Comparison of ENCODE assay signal across 10 cellular contexts in the genomic region with DNA sequence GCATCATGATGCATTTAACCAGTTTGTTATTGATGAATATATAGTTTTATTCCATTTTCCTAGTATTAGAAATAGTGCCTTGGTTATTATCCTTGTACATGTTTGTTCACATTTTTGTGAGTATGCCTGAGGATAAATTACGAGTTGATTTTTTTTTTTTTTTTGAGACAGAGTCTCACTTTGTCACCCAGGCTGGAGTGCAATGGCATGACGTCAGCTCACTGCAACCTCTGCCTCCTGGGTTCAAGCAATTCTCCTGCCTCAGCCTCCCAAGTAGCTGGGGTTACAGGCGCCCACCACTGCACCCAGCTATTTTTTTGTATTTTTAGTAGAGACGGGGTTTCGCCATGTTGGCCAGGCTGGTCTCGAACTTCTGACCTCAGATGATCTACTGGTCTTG. TPM values are rescaled to one million over a fixed set of nuclear protein-coding genes. Genes with fewer than 3 reads are reported as not detected.
DNase-seq lines count a peak whose midpoint lies in the region; ATAC-seq, FAIRE-seq and TF ChIP-seq lines count a peak whose summit lies in the region.
"Not testable (repeated sequence)": the region's sequence is repeated elsewhere in the genome, so short reads cannot be mapped to it uniquely, and the experiment has no call there.
"Had no signal": no experiment of that assay in that cellular context is flagged by ENCODE, and none has a peak within 500 bp of the region (broad histone marks: within the 10 kb centered on the region; RNA-seq: fewer than 3 reads in every experiment).

No MANE protein-coding gene starts in this region.

- H3K4me3 Mint-ChIP-seq in CD4-positive, CD25-positive, alpha-beta regulatory T cell = peak overlapping the region in 1 of 4 donors; percentile 55
- not testable (repeated sequence) for H3K4me3 Mint-ChIP-seq in activated CD4-positive, alpha-beta T cell treated with anti-CD3 and anti-CD28 coated beads, Interleukin-2, amount 10 ng/mL, durations not matched to agents 24 days and 14 days

- not testable (repeated sequence) for H3K9me3 Mint-ChIP-seq in CD4-positive, CD25-positive, alpha-beta regulatory T cell; activated CD4-positive, alpha-beta T cell treated with anti-CD3 and anti-CD28 coated beads, Interleukin-2, amount 10 ng/mL, durations not matched to agents 24 days and 14 days

- H3K79me2 ChIP-seq in keratinocyte (ENCODE audit: control insufficient read depth, insufficient read depth, low read length) = peaks cover 71% of the 10 kb centered on the region
- not testable (repeated sequence) for H3K79me2 ChIP-seq in HepG2 (ENCODE audit: insufficient read depth, low read length)

- CTCF ChIA-PET in Panc1 (lab: Charles Lee) = interaction anchor here (0.6 kb wide), 1 partner anchor 114 kb away, joined by 7 read pairs; no protein-coding TSS in a partner anchor
- CTCF ChIA-PET in HepG2 (lab: Yijun Ruan, JAX; ENCODE audit: low intra/inter-chr PET ratio, low total read pairs) = not testable (repeated sequence)

- not testable (repeated sequence) for TF ChIP-seq CTCF in Panc1 (IDR thresholded peaks at IDR 0.05); dorsolateral prefrontal cortex (IDR thresholded peaks at IDR 0.05 in 54 of 56, conservative IDR thresholded peaks at IDR 0.05 in 2 of 56; ENCODE audit: low read depth in 1 of 56, partially characterized antibody in 56 of 56); keratinocyte (optimal IDR thresholded peaks at IDR 0.05 in 1 of 3, IDR thresholded peaks at IDR 0.05 in 1 of 3, conservative IDR thresholded peaks at IDR 0.05 in 1 of 3; ENCODE audit: extremely low read depth in 1 of 3, insufficient read depth in 2 of 3, low read length in 3 of 3); HepG2 (CRISPR knock-in tag; IDR thresholded peaks at IDR 0.05)

- peaks cover 13% of the 10 kb centered on the region for H3K27me3 Mint-ChIP-seq in CD4-positive, CD25-positive, alpha-beta regulatory T cell
- peaks cover 29% of the 10 kb centered on the region for H3K27me3 Mint-ChIP-seq in activated CD4-positive, alpha-beta T cell treated with anti-CD3 and anti-CD28 coated beads, Interleukin-2, amount 10 ng/mL, durations not matched to agents 24 days and 14 days

- intact Hi-C loops in Panc1 (cut with micrococcal nuclease; ENCODE audit: unreplicated experiment); activated CD4-positive, alpha-beta T cell treated with anti-CD3 and anti-CD28 coated beads, Interleukin-2, amount 10 ng/mL, durations not matched to agents 24 days and 14 days (cut with micrococcal nuclease); HepG2 (cut with micrococcal nuclease; ENCODE audit: unreplicated experiment): not testable (repeated sequence)
- intact Hi-C loops in dorsolateral prefrontal cortex (cut with DNase I) = loop anchor here (10.0 kb wide), 5 partner anchors 56 to 474 kb away; a partner anchor contains a TSS

- WGBS in HepG2 (ENCODE audit: low lambda C conversion rate) = 55% methylated on average over 6 of the region's 6 CpGs

- not testable (repeated sequence) for H4K20me1 ChIP-seq in keratinocyte (ENCODE audit: control insufficient read depth, extremely low read depth, insufficient read depth, low read length); HepG2 (ENCODE audit: insufficient read depth, low read length)

- not testable (repeated sequence) for FAIRE-seq in keratinocyte (lab: Jason Lieb, UNC); HepG2 (lab: Jason Lieb, UNC)

- H3K27ac Mint-ChIP-seq in CD4-positive, CD25-positive, alpha-beta regulatory T cell; activated CD4-positive, alpha-beta T cell treated with anti-CD3 and anti-CD28 coated beads, Interleukin-2, amount 10 ng/mL, durations not matched to agents 24 days and 14 days: not testable (repeated sequence)

- H3K9me1 ChIP-seq in keratinocyte (ENCODE audit: control insufficient read depth, extremely low read depth, insufficient read depth, low read length) = not testable (repeated sequence)

- ATAC-seq in CD4-positive, CD25-positive, alpha-beta regulatory T cell (ENCODE audit: low read depth in 2 of 2); Panc1; HepG2: not testable (repeated sequence)

- peaks cover 26% of the 10 kb centered on the region for H3K4me1 ChIP-seq in CD4-positive, CD25-positive, alpha-beta regulatory T cell (ENCODE audit: control insufficient read depth, insufficient read depth, low read length, poor library complexity, severe bottlenecking)
- H3K4me1 ChIP-seq in Panc1 (ENCODE audit: control insufficient read depth, insufficient read depth, low read length) (peaks cover 88% of the 10 kb centered on the region), keratinocyte (ENCODE audit: control insufficient read depth, extremely low read depth, insufficient read depth, low read length) (peaks cover 59% of the 10 kb centered on the region)
- H3K4me1 ChIP-seq in HepG2 (ENCODE audit: insufficient read depth, low read length) = not testable (repeated sequence)

- H3K4me1 Mint-ChIP-seq in CD4-positive, CD25-positive, alpha-beta regulatory T cell = peaks cover 9 to 60% (median 32%) of the 10 kb centered on the region in 4 donors
- H3K4me1 Mint-ChIP-seq in activated CD4-positive, alpha-beta T cell treated with anti-CD3 and anti-CD28 coated beads, Interleukin-2, amount 10 ng/mL, durations not matched to agents 24 days and 14 days = not testable (repeated sequence)

- not testable (repeated sequence) for H3K9me3 ChIP-seq in CD4-positive, CD25-positive, alpha-beta regulatory T cell (ENCODE audit: control insufficient read depth in 2 of 2, low read length in 2 of 2); Panc1 (ENCODE audit: control insufficient read depth, insufficient read depth, low read depth, low read length); keratinocyte (ENCODE audit: control insufficient read depth, low read depth, low read length); HepG2 (ENCODE audit: low read length)

- not testable (repeated sequence) for DNase-seq in CD4-positive, CD25-positive, alpha-beta regulatory T cell; Panc1 (ENCODE audit: low read depth, low spot score); dorsolateral prefrontal cortex; epithelial cell of prostate (ENCODE audit: low read depth, low spot score); keratinocyte (ENCODE audit: low read depth, low spot score); HepG2 (ENCODE audit: low spot score); substantia nigra (lab: John Stamatoyannopoulos, UW)
- DNase-seq in activated CD4-positive, alpha-beta T cell treated with anti-CD3 and anti-CD28 coated beads, Interleukin-2, amount 10 ng/mL, durations not matched to agents 24 days and 14 days = peak; percentile 26

- BruUV-seq in Panc1 (replicated peaks; lab: Mats Ljungman, UMichigan); HepG2 (replicated peaks; lab: Mats Ljungman, UMichigan): not testable (repeated sequence)

- dilution Hi-C loops in keratinocyte (cut with MboI; ENCODE audit: extremely low pct_ligation_motif_present, low sequenced_read_pairs) = not testable (repeated sequence)

- H3K27ac ChIP-seq in CD4-positive, CD25-positive, alpha-beta regulatory T cell (ENCODE audit: insufficient read depth, low read length, poor library complexity, severe bottlenecking); HepG2 (ENCODE audit: extremely low read length, insufficient read depth, low read length): not testable (repeated sequence)
- H3K27ac ChIP-seq in Panc1 (ENCODE audit: low read length) = peak overlapping the region; percentile 100
- H3K27ac ChIP-seq in dorsolateral prefrontal cortex = peak overlapping the region; percentile 66 to 99 (median 96)
- peak overlapping the region; percentile 99 for H3K27ac ChIP-seq in epithelial cell of prostate
- peak overlapping the region; percentile 81 for H3K27ac ChIP-seq in keratinocyte (ENCODE audit: control insufficient read depth, insufficient read depth, low read length)
- peak overlapping the region; percentile 78 for H3K27ac ChIP-seq in substantia nigra (ENCODE audit: low read depth, low read length, poor library complexity, severe bottlenecking)

- POLR2A ChIA-PET in Panc1 (lab: Charles Lee); HepG2 (lab: Yijun Ruan, JAX): not testable (repeated sequence)

- H3K4me3 ChIP-seq in CD4-positive, CD25-positive, alpha-beta regulatory T cell (ENCODE audit: low read depth, low read length) = peak overlapping the region; percentile 86
- H3K4me3 ChIP-seq in Panc1 (ENCODE audit: low read depth in 2 of 2, low read length in 2 of 2); keratinocyte (ENCODE audit: control insufficient read depth in 2 of 3, extremely low read depth in 1 of 3, insufficient read depth in 2 of 3, low read depth in 1 of 3, low read length in 3 of 3); HepG2 (replicated peaks in 1 of 3; ENCODE audit: insufficient read depth in 1 of 3, low read depth in 2 of 3, low read length in 3 of 3): not testable (repeated sequence)
- H3K4me3 ChIP-seq in dorsolateral prefrontal cortex = peak overlapping the region in 55 of 59 donors; percentile 0 to 86 (median 76)

- in situ Hi-C loops in Panc1 (cut with HindIII; ENCODE audit: low pct_unique_long_range_greater_than_20kb, low sequenced_read_pairs) = loop anchor here (25.0 kb wide), 1 partner anchor 117 kb away; a partner anchor contains a TSS
- in situ Hi-C loops in HepG2 (cut with HindIII; ENCODE audit: extremely low pct_ligation_motif_present, low pct_unique_long_range_greater_than_20kb) = not testable (repeated sequence)

- TF ChIP-seq EP300 in HepG2 (IDR thresholded peaks at IDR 0.05; ENCODE audit: low read depth in 2 of 2, low read length in 2 of 2); HepG2 (CRISPR knock-in tag; IDR thresholded peaks at IDR 0.05; ENCODE audit: borderline replicate concordance): not testable (repeated sequence)

- not testable (repeated sequence) for H3K27me3 ChIP-seq in CD4-positive, CD25-positive, alpha-beta regulatory T cell (ENCODE audit: control insufficient read depth, insufficient read depth, low read length); Panc1 (ENCODE audit: control insufficient read depth, insufficient read depth, low read length); dorsolateral prefrontal cortex; keratinocyte (ENCODE audit: control insufficient read depth, extremely low read depth, insufficient read depth, low read length)
- H3K27me3 ChIP-seq in HepG2 (ENCODE audit: control insufficient read depth in 1 of 2, insufficient read depth in 2 of 2, low read length in 2 of 2) = peaks cover 4 to 40% of the 10 kb centered on the region in 2 experiments; a peak in 4 of 5 replicates

- not testable (repeated sequence) for TF ChIP-seq RAD21 in HepG2 (CRISPR knock-in tag; IDR thresholded peaks at IDR 0.05)

- not testable (repeated sequence) for H3K9ac ChIP-seq in keratinocyte (ENCODE audit: control insufficient read depth, extremely low read depth, insufficient read depth, low read length); HepG2 (ENCODE audit: insufficient read depth, low read depth, low read length)

- not testable (repeated sequence) for H3K36me3 ChIP-seq in CD4-positive, CD25-positive, alpha-beta regulatory T cell (ENCODE audit: control insufficient read depth, insufficient read depth, low read length); Panc1 (ENCODE audit: control insufficient read depth, insufficient read depth, low read length); keratinocyte (ENCODE audit: control insufficient read depth in 2 of 2, extremely low read depth in 1 of 2, insufficient read depth in 2 of 2, low read length in 2 of 2); HepG2 (replicated peaks in 1 of 2; ENCODE audit: control insufficient read depth in 1 of 2, insufficient read depth in 2 of 2, low read length in 2 of 2)

- not testable (repeated sequence) for TF ChIP-seq POLR2A in HepG2 (IDR thresholded peaks at IDR 0.05; ENCODE audit: insufficient read depth in 1 of 2, low read depth in 2 of 2, low read length in 2 of 2)

- not testable (repeated sequence) for H3K36me3 Mint-ChIP-seq in CD4-positive, CD25-positive, alpha-beta regulatory T cell; activated CD4-positive, alpha-beta T cell treated with anti-CD3 and anti-CD28 coated beads, Interleukin-2, amount 10 ng/mL, durations not matched to agents 24 days and 14 days (ENCODE audit: low read depth)

- H3K4me2 ChIP-seq in keratinocyte (ENCODE audit: control insufficient read depth, extremely low read depth, insufficient read depth, low read depth, low read length); HepG2 (ENCODE audit: low read depth, low read length): not testable (repeated sequence)

- H2AFZ ChIP-seq in keratinocyte (ENCODE audit: control insufficient read depth, low read length); HepG2 (ENCODE audit: low read length): not testable (repeated sequence)

RNA-seq across cellular contexts. Expression of a gene that starts 4.7 kb away (rescaled TPM):
- 13.8 TPM for total RNA-seq in CD4-positive, CD25-positive, alpha-beta regulatory T cell
- 1 to 10 TPM; 6.2 to 8.0 (median 7.1) TPM for polyA plus RNA-seq in CD4-positive, CD25-positive, alpha-beta regulatory T cell
- total RNA-seq in Panc1 (2021; ENCODE audit: unreplicated experiment) (22.8 TPM), dorsolateral prefrontal cortex (100 to 1,000 TPM in 105 of 120 experiments, 10 to 100 TPM in 15; 50.7 to 183 (median 129) TPM), HepG2 (2016; rRNA removed; fragmentation: Illumina TruSeq; extraction: Trizol) (not detected in 2 replicates)
- polyA plus RNA-seq in Panc1 (2012; ENCODE audit: insufficient read length) = 12.7 TPM
- not detected in 2 replicates for total RNA-seq in activated CD4-positive, alpha-beta T cell treated with anti-CD3 and anti-CD28 coated beads, Interleukin-2, amount 10 ng/mL, durations not matched to agents 24 days and 14 days
- polyA plus RNA-seq in keratinocyte (11.9 to 20.9 TPM (median 15.9 TPM) in 3 replicates), HepG2 (2011; rRNA removed) (not detected in 2 replicates)
- 45.3 TPM for polyA plus RNA-seq in keratinocyte (2011; ENCODE audit: low read depth)
- 10.0 and 17.5 TPM in 2 replicates for polyA plus RNA-seq in keratinocyte (2011; cell fraction: cytosol; rRNA removed)
- polyA plus RNA-seq in keratinocyte (2011; cell fraction: nucleus; rRNA removed) = 13.4 and 17.5 TPM in 2 replicates
- 15.4 and 22.7 TPM in 2 replicates for polyA plus RNA-seq in keratinocyte (2012; ENCODE audit: low replicate concordance)
- polyA minus RNA-seq in keratinocyte = 14.5 to 25.7 TPM (median 16.1 TPM) in 3 replicates
- 16.3 TPM for polyA minus RNA-seq in keratinocyte (2011; cell fraction: cytosol; rRNA and poly(A)+ RNA removed)
- polyA minus RNA-seq in keratinocyte (2011; cell fraction: nucleus; rRNA and poly(A)+ RNA removed) = 12.3 and 20.6 TPM in 2 replicates
- not detected in 2 replicates for total RNA-seq in HepG2 (2016; cell fraction: cytosol; rRNA removed; fragmentation: Illumina TruSeq; extraction: Trizol; ENCODE audit: low read depth)
- total RNA-seq in HepG2 (2016; cell fraction: insoluble cytoplasmic fraction; rRNA removed; fragmentation: Illumina TruSeq; extraction: Trizol) = not detected in 2 replicates
- total RNA-seq in HepG2 (2016; cell fraction: membrane; rRNA removed; fragmentation: Illumina TruSeq; extraction: Trizol) = not detected in 2 replicates
- total RNA-seq in HepG2 (2016; cell fraction: nucleus; rRNA removed; fragmentation: Illumina TruSeq; extraction: Trizol) = not detected in 2 replicates
- not detected in 2 replicates for polyA plus RNA-seq in HepG2 (2011; cell fraction: cytosol; rRNA removed)
- not detected in 2 replicates for polyA plus RNA-seq in HepG2 (2011; cell fraction: nucleus; rRNA removed)
- not detected in 2 replicates for polyA plus RNA-seq in HepG2 (2012)
- polyA plus RNA-seq in HepG2 (2016; cell fraction: cytosol; fragmentation: Illumina TruSeq; extraction: Trizol; ENCODE audit: low read depth) = not detected in 2 replicates
- not detected in 2 replicates for polyA plus RNA-seq in HepG2 (2016; cell fraction: insoluble cytoplasmic fraction; fragmentation: Illumina TruSeq; extraction: Trizol; ENCODE audit: low read depth)
- not detected in 2 replicates for polyA plus RNA-seq in HepG2 (2016; cell fraction: membrane; fragmentation: Illumina TruSeq; extraction: Trizol; ENCODE audit: low read depth)
- polyA plus RNA-seq in HepG2 (2016; cell fraction: nucleus; fragmentation: Illumina TruSeq; extraction: Trizol; ENCODE audit: insufficient read depth, low read depth) = not detected in 2 replicates
- not detected in 2 replicates for polyA minus RNA-seq in HepG2 (2011; rRNA and poly(A)+ RNA removed; ENCODE audit: low replicate concordance)
- not detected in 2 replicates for polyA minus RNA-seq in HepG2 (2011; cell fraction: cytosol; rRNA and poly(A)+ RNA removed)
- not detected in 2 replicates for polyA minus RNA-seq in HepG2 (2011; cell fraction: nucleus; rRNA and poly(A)+ RNA removed)
- total RNA-seq: G401, GM12878 had no signal

Comparison
In these comparisons a context has a peak if more than half of its experiments do, and no peak if none do; other contexts are left out.
1. RNA of a gene that starts 4.7 kb away (total RNA-seq): 50.7 to 183 TPM in dorsolateral prefrontal cortex, 22.8 TPM in Panc1 (single experiment) and 13.8 TPM in CD4-positive, CD25-positive, alpha-beta regulatory T cell (single experiment); not detected in activated CD4-positive, alpha-beta T cell treated with anti-CD3 and anti-CD28 coated beads, Interleukin-2, amount 10 ng/mL, durations not matched to agents 24 days and 14 days and not detected in HepG2; every median in the first group is over 10 times any median in the second.